In genomic region chr3:59386165-59386564, GRCh38 we compare ENCODE assay signal across 8 cellular contexts.
DNase-seq lines count a peak whose midpoint lies in the region; ATAC-seq and TF ChIP-seq lines count a peak whose summit lies in the region.
"Had no signal": no experiment of that assay in that cellular context is flagged by ENCODE, and none has a peak within 500 bp of the region (broad histone marks: within the 10 kb centered on the region; RNA-seq: fewer than 3 reads in every experiment).

No MANE protein-coding gene starts in this region.

- intact Hi-C loops in A673 (cut with micrococcal nuclease; ENCODE audit: unreplicated experiment), result no loop called here

- H3K27me3 ChIP-seq in A673 (replicated peaks; ENCODE audit: insufficient read depth, low read depth, low read length, poor library complexity), result no peaks in the 10 kb centered on the region

- DNase-seq in medulla oblongata (ENCODE audit: extremely low spot score) (peak; percentile 37), DMS 273 (lab: John Stamatoyannopoulos, UW; ENCODE audit: unreplicated experiment) (no peak), iPS-NIHi7 (ENCODE audit: extremely low spot score) (no peak), A673 (ENCODE audit: low spot score) (no peak)
- DNase-seq: HCEC 1CT had no signal

- POLR2A ChIA-PET in A673 (lab: Charles Lee; ENCODE audit: low non-redundant PET), result no interaction called here

- H3K36me3 ChIP-seq in A673 (ENCODE audit: insufficient read depth, low read length, poor library complexity, severe bottlenecking), result no peaks in the 10 kb centered on the region

- H3K9me3 ChIP-seq in A673 (ENCODE audit: low read depth, low read length, poor library complexity, severe bottlenecking), result no peaks in the 10 kb centered on the region

- no peaks in the 10 kb centered on the region for H3K4me1 ChIP-seq in A673 (ENCODE audit: insufficient read depth, low read length, poor library complexity, severe bottlenecking)

- no TSS peak for BruUV-seq in A673 (replicated peaks; lab: Mats Ljungman, UMichigan)

- no peak overlapping the region for H3K4me3 ChIP-seq in A673 (ENCODE audit: low read depth, low read length, poor library complexity, severe bottlenecking)

- ATAC-seq in GM18870 (IDR thresholded peaks at IDR 0.05; ENCODE audit: unreplicated experiment) (peak; percentile 91), GM21737 (IDR thresholded peaks at IDR 0.05; ENCODE audit: unreplicated experiment) (peak; percentile 83), HG03571 (IDR thresholded peaks at IDR 0.05; ENCODE audit: unreplicated experiment) (peak; percentile 85)

- no peak overlapping the region for H3K27ac ChIP-seq in A673 (ENCODE audit: low read depth, low read length, poor library complexity, severe bottlenecking)

- CTCF ChIA-PET in A673 (lab: Charles Lee), result no interaction called here

- TF ChIP-seq CTCF in A673 (conservative IDR thresholded peaks at IDR 0.05; ENCODE audit: low read depth, low read length), result no peak
